8 cellular contexts compared by ENCODE assay signal in genomic region chr5:87094833-87095232, GRCh38.
"Had no signal": no experiment of that assay in that cellular context is flagged by ENCODE, and none has a peak within 500 bp of the region (broad histone marks: within the 10 kb centered on the region; RNA-seq: fewer than 3 reads in every experiment).

No MANE protein-coding gene starts in this region.

- H3K4me1 Mint-ChIP-seq: GM23338, H9 had no signal

- ATAC-seq: GM23338, K562 had no signal

- H3K27ac Mint-ChIP-seq: GM23338, H9 had no signal

- DNase-seq: H9, HCEC 1CT, IMR-90 had no signal

- FAIRE-seq: H1, H54, HTR-8/SVneo, K562 had no signal

- H3K4me3 ChIP-seq: GM23338, K562 had no signal

- H3K4me3 Mint-ChIP-seq: GM23338, H9 had no signal
